In genomic region chr4:15478724-15479088, GRCh38 we compare ENCODE assay signal across 13 cellular contexts. TPM values are rescaled to one million over a fixed set of nuclear protein-coding genes. Genes with fewer than 3 reads are reported as not detected.
DNase-seq lines count a peak whose midpoint lies in the region; ATAC-seq and TF ChIP-seq lines count a peak whose summit lies in the region.
"Had no signal": no experiment of that assay in that cellular context is flagged by ENCODE, and none has a peak within 500 bp of the region (broad histone marks: within the 10 kb centered on the region; RNA-seq: fewer than 3 reads in every experiment).

No MANE protein-coding gene starts in this region.

- no peak overlapping the region for H2AFZ ChIP-seq in mesenchymal stem cell (ENCODE audit: low read depth, low read length)

- no peak overlapping the region for H4K91ac ChIP-seq in mesenchymal stem cell (ENCODE audit: low read length)

- peak overlapping the region; percentile 94 for H3K4me3 Mint-ChIP-seq in type B pancreatic cell
- H3K4me3 Mint-ChIP-seq in activated naive CD8-positive, alpha-beta T cell treated with anti-CD3 and anti-CD28 coated beads, Interleukin-2, amount 50 U/mL, for 24 hours: no peak overlapping the region
- H3K4me3 Mint-ChIP-seq: activated T-helper 1 cell treated with anti-CD3 and anti-CD28 coated beads, Interleukin-12 subunit alpha, Interleukin-12 subunit beta, Interleukin-2, Interleukin-4 antibody, amounts not matched to agents 30 ng/mL and 10 ng/mL and 1 ng/mL, durations not matched to agents 14 hours and 24 hours and 36 hours had no signal

- H3K36me3 Mint-ChIP-seq in type B pancreatic cell: peaks cover 24% of the 10 kb centered on the region
- no peaks in the 10 kb centered on the region for H3K36me3 Mint-ChIP-seq in activated naive CD8-positive, alpha-beta T cell treated with anti-CD3 and anti-CD28 coated beads, Interleukin-2, amount 50 U/mL, for 24 hours (ENCODE audit: low read depth)

- H2BK120ac ChIP-seq in mesenchymal stem cell (ENCODE audit: low read depth, low read length): no peak overlapping the region

- peak overlapping the region in 1 of 2 experiments; percentile 6 for H2BK12ac ChIP-seq in mesenchymal stem cell (ENCODE audit: low read length in 2 of 2)

- no peak overlapping the region for H2BK15ac ChIP-seq in mesenchymal stem cell (ENCODE audit: low read depth, poor library complexity, severe bottlenecking)

- no peaks in the 10 kb centered on the region for H3K27me3 ChIP-seq in HUES6 (ENCODE audit: control insufficient read depth, insufficient read depth, low read length)
- no peaks in the 10 kb centered on the region for H3K27me3 ChIP-seq in ascending aorta
- H3K27me3 ChIP-seq in mesenchymal stem cell (ENCODE audit: control insufficient read depth in 1 of 2, insufficient read depth in 1 of 2, low read length in 2 of 2): no peaks in the 10 kb centered on the region
- H3K27me3 ChIP-seq in adrenal gland: no peaks in the 10 kb centered on the region
- H3K27me3 ChIP-seq: gastroesophageal sphincter, right atrium auricular region had no signal

- 83% methylated on average over 4 of the region's 5 CpGs for WGBS in mesenchymal stem cell
- WGBS in adrenal gland, 4 donors: 52 to 60% (median 56%) methylated on average over 5 of the region's 5 CpGs

- H3K27me3 Mint-ChIP-seq in type B pancreatic cell: no peaks in the 10 kb centered on the region
- no peaks in the 10 kb centered on the region for H3K27me3 Mint-ChIP-seq in activated naive CD8-positive, alpha-beta T cell treated with anti-CD3 and anti-CD28 coated beads, Interleukin-2, amount 50 U/mL, for 24 hours

- no peak overlapping the region for H3K14ac ChIP-seq in mesenchymal stem cell (ENCODE audit: low read length in 2 of 2)

- no peak overlapping the region for H2BK5ac ChIP-seq in mesenchymal stem cell (ENCODE audit: low read depth, low read length, poor library complexity, severe bottlenecking)

- intact Hi-C loops in ascending aorta (cut with DNase I): loop anchor here (2.0 to 10.0 kb wide), 4 partner anchors 176 to 478 kb away; partner anchors contain the start of gene FBXL5
- intact Hi-C loops in adrenal gland (cut with DNase I): loop anchor here in 1 of 2 donors (5.0 kb wide), 1 partner anchor 479 kb away; no protein-coding TSS in a partner anchor

- H3K4me1 ChIP-seq in HUES6 (ENCODE audit: control insufficient read depth, insufficient read depth, low read length) (peaks cover 16% of the 10 kb centered on the region), ascending aorta (peaks cover 3 to 10% of the 10 kb centered on the region in 2 donors), mesenchymal stem cell (ENCODE audit: control insufficient read depth, insufficient read depth, low read depth, low read length) (peaks cover 2% of the 10 kb centered on the region), adrenal gland (replicated peaks in 1 of 2) (peaks cover 4 to 10% of the 10 kb centered on the region in 2 donors)
- H3K4me1 ChIP-seq: right atrium auricular region had no signal

- no peak for TF ChIP-seq POLR2A in adrenal gland (IDR thresholded peaks at IDR 0.05)

- TF ChIP-seq CTCF in ascending aorta (IDR thresholded peaks at IDR 0.05): no peak
- TF ChIP-seq CTCF in type B pancreatic cell (conservative IDR thresholded peaks at IDR 0.05): no peak
- TF ChIP-seq CTCF in adrenal gland (IDR thresholded peaks at IDR 0.05): no peak

- DNase-seq in ascending aorta (ENCODE audit: low spot score in 2 of 2) (no peak), mesenchymal stem cell (no peak), type B pancreatic cell (ENCODE audit: extremely low spot score, unreplicated experiment) (no peak), adrenal gland (no peak), epidermal melanocyte (ENCODE audit: insufficient read length, low spot score) (no peak)
- no peak for DNase-seq in activated naive CD8-positive, alpha-beta T cell treated with anti-CD3 and anti-CD28 coated beads, Interleukin-2, amount 50 U/mL, for 24 hours
- DNase-seq: activated CD4-positive, alpha-beta T cell treated with anti-CD3 and anti-CD28 coated beads, Interleukin-2, amount 50 U/mL, for 4 hours; effector CD8-positive, alpha-beta T cell; stimulated activated CD4-positive, alpha-beta T cell treated with anti-CD3 and anti-CD28 coated beads, Interleukin-4, amount 100 ng/mL, for 24 hours had no signal

- no peak overlapping the region for H3K4ac ChIP-seq in mesenchymal stem cell (ENCODE audit: low read depth in 1 of 2, low read length in 2 of 2)

- peak overlapping the region; percentile 95 for H3K27ac Mint-ChIP-seq in type B pancreatic cell
- H3K27ac Mint-ChIP-seq in activated naive CD8-positive, alpha-beta T cell treated with anti-CD3 and anti-CD28 coated beads, Interleukin-2, amount 50 U/mL, for 24 hours: no peak overlapping the region
- H3K27ac Mint-ChIP-seq: activated T-helper 1 cell treated with anti-CD3 and anti-CD28 coated beads, Interleukin-12 subunit alpha, Interleukin-12 subunit beta, Interleukin-2, Interleukin-4 antibody, amounts not matched to agents 30 ng/mL and 10 ng/mL and 1 ng/mL, durations not matched to agents 14 hours and 24 hours and 36 hours had no signal

- no peaks in the 10 kb centered on the region for H3K9me3 ChIP-seq in HUES6 (ENCODE audit: control insufficient read depth, insufficient read depth, low read depth, low read length)
- no peaks in the 10 kb centered on the region for H3K9me3 ChIP-seq in ascending aorta
- no peaks in the 10 kb centered on the region for H3K9me3 ChIP-seq in mesenchymal stem cell (ENCODE audit: control insufficient read depth, low read length)
- H3K9me3 ChIP-seq in adrenal gland (replicated peaks in 1 of 3): no peaks in the 10 kb centered on the region
- H3K9me3 ChIP-seq: gastroesophageal sphincter, right atrium auricular region had no signal

- peaks cover 15% of the 10 kb centered on the region for H3K79me1 ChIP-seq in mesenchymal stem cell (replicated peaks; ENCODE audit: low read length, poor library complexity, severe bottlenecking)

- no peak overlapping the region for H3K4me2 ChIP-seq in mesenchymal stem cell (ENCODE audit: low read length, poor library complexity, severe bottlenecking)

- H3K27ac ChIP-seq in HUES6 (ENCODE audit: low read depth, low read length) (no peak overlapping the region), ascending aorta (peak overlapping the region; percentile 76 to 78), mesenchymal stem cell (ENCODE audit: low read length, poor library complexity, severe bottlenecking) (no peak overlapping the region), adrenal gland (peak overlapping the region in 1 of 5 donors; percentile 81)

- no peak overlapping the region for H3K18ac ChIP-seq in mesenchymal stem cell (ENCODE audit: low read depth in 1 of 2, low read length in 2 of 2)

- H3K23ac ChIP-seq in mesenchymal stem cell (ENCODE audit: low read length in 2 of 2): no peak overlapping the region

- no peak overlapping the region for H2AK5ac ChIP-seq in mesenchymal stem cell (ENCODE audit: low read length, severe bottlenecking)

- no peak overlapping the region for H4K8ac ChIP-seq in mesenchymal stem cell (ENCODE audit: low read length)

- no peak for ATAC-seq in activated naive CD8-positive, alpha-beta T cell treated with anti-CD3 and anti-CD28 coated beads, Interleukin-2, amount 50 U/mL, for 24 hours

- H3K36me3 ChIP-seq in HUES6 (ENCODE audit: control insufficient read depth, insufficient read depth, low read length) (no peaks in the 10 kb centered on the region; the same call in none of the 2 replicates), ascending aorta (peaks cover 0 to 14% of the 10 kb centered on the region in 2 donors), mesenchymal stem cell (ENCODE audit: control insufficient read depth in 1 of 2, insufficient read depth in 2 of 2, low read depth in 1 of 2, low read length in 2 of 2) (peaks cover 3 to 34% of the 10 kb centered on the region in 2 experiments), adrenal gland (replicated peaks in 1 of 2) (no peaks in the 10 kb centered on the region)
- H3K36me3 ChIP-seq: right atrium auricular region had no signal

- peaks cover under 1% of the 10 kb centered on the region for H3K9me3 Mint-ChIP-seq in type B pancreatic cell
- H3K9me3 Mint-ChIP-seq in activated naive CD8-positive, alpha-beta T cell treated with anti-CD3 and anti-CD28 coated beads, Interleukin-2, amount 50 U/mL, for 24 hours: no peaks in the 10 kb centered on the region
- H3K9me3 Mint-ChIP-seq: activated T-helper 1 cell treated with anti-CD3 and anti-CD28 coated beads, Interleukin-12 subunit alpha, Interleukin-12 subunit beta, Interleukin-2, Interleukin-4 antibody, amounts not matched to agents 30 ng/mL and 10 ng/mL and 1 ng/mL, durations not matched to agents 14 hours and 24 hours and 36 hours had no signal

- H3K4me3 ChIP-seq in HUES6 (ENCODE audit: low read depth, low read length): peak overlapping the region; percentile 69; the same call in 1 of the 2 replicates
- peak overlapping the region; percentile 51 to 71 for H3K4me3 ChIP-seq in ascending aorta
- H3K4me3 ChIP-seq in mesenchymal stem cell (ENCODE audit: insufficient read depth in 1 of 2, low read depth in 1 of 2, low read length in 2 of 2): peak overlapping the region in 1 of 2 experiments; percentile 75
- H3K4me3 ChIP-seq in adrenal gland: no peak overlapping the region

- H3K9ac ChIP-seq in HUES6 (ENCODE audit: low read length): no peak overlapping the region
- H3K9ac ChIP-seq in mesenchymal stem cell (ENCODE audit: low read length): peak overlapping the region; percentile 90

- H3K4me1 Mint-ChIP-seq in type B pancreatic cell (ENCODE audit: unreplicated experiment): peaks cover 6% of the 10 kb centered on the region
- H3K4me1 Mint-ChIP-seq in activated naive CD8-positive, alpha-beta T cell treated with anti-CD3 and anti-CD28 coated beads, Interleukin-2, amount 50 U/mL, for 24 hours: no peaks in the 10 kb centered on the region

RNA-seq across cellular contexts. Expression of gene CC2D2A, which starts 9.0 kb away (rescaled TPM):
- total RNA-seq in ascending aorta (2.8 TPM), type B pancreatic cell (ENCODE audit: low replicate concordance) (21.6 and 27.8 TPM in 2 replicates), adrenal gland (10 to 100 TPM; 14.4 to 52.3 (median 20.9) TPM)
- polyA plus RNA-seq in mesenchymal stem cell (2013, experiment 1 of 2): 27.1 TPM
- polyA plus RNA-seq in mesenchymal stem cell (2013, experiment 2 of 2): 28.2 TPM
- polyA plus RNA-seq in adrenal gland: 10 to 100 TPM; 15.7 to 35.5 (median 17.5) TPM
- total RNA-seq: activated T-helper 1 cell treated with anti-CD3 and anti-CD28 coated beads, Interleukin-12 subunit alpha, Interleukin-12 subunit beta, Interleukin-2, Interleukin-4 antibody, amounts not matched to agents 30 ng/mL and 10 ng/mL and 1 ng/mL, durations not matched to agents 14 hours and 24 hours and 36 hours had no signal

RNA-seq across cellular contexts. Expression of gene C1QTNF7, which starts 50.9 kb away (rescaled TPM):
- total RNA-seq in ascending aorta: 23.2 TPM
- 3.8 TPM for polyA plus RNA-seq in mesenchymal stem cell (2013, experiment 1 of 2)
- polyA plus RNA-seq in mesenchymal stem cell (2013, experiment 2 of 2): 4.1 TPM
- 0.43 and 1.8 TPM in 2 replicates for total RNA-seq in type B pancreatic cell (ENCODE audit: low replicate concordance)
- 1 to 10 TPM in 4 of 8 donors, under 1 TPM in 4; 0.09 to 2.8 (median 1.3) TPM for total RNA-seq in adrenal gland
- 1 to 10 TPM in 2 of 3 donors, under 1 TPM in 1; 0.92 to 1.2 (median 1.0) TPM for polyA plus RNA-seq in adrenal gland
- total RNA-seq: activated T-helper 1 cell treated with anti-CD3 and anti-CD28 coated beads, Interleukin-12 subunit alpha, Interleukin-12 subunit beta, Interleukin-2, Interleukin-4 antibody, amounts not matched to agents 30 ng/mL and 10 ng/mL and 1 ng/mL, durations not matched to agents 14 hours and 24 hours and 36 hours had no signal

Comparison
In these comparisons a context has a peak if more than half of its experiments do, and no peak if none do; other contexts are left out.
1. H3K27ac ChIP-seq: peak in ascending aorta (2 of 2); none in HUES6 (single experiment) and mesenchymal stem cell (single experiment).
2. H3K4me3 ChIP-seq: peak in HUES6 (single experiment) and ascending aorta (2 of 2); none in adrenal gland (0 of 4).